16 cellular contexts compared by ENCODE assay signal in genomic region chr21:40844935-40845334, GRCh38. TPM values are rescaled to one million over a fixed set of nuclear protein-coding genes. Genes with fewer than 3 reads are reported as not detected.
"Had no signal": no experiment of that assay in that cellular context is flagged by ENCODE, and none has a peak within 500 bp of the region (broad histone marks: within the 10 kb centered on the region; RNA-seq: fewer than 3 reads in every experiment).

No MANE protein-coding gene starts in this region.

- H3K36me3 ChIP-seq: transverse colon had no signal

- H3K27ac ChIP-seq: skin epidermis, transverse colon had no signal

- H3K36me3 Mint-ChIP-seq: activated naive CD8-positive, alpha-beta T cell treated with anti-CD3 and anti-CD28 coated beads for 36 hours; stimulated activated naive B cell treated with anti-CD40 and anti-IgM and Interleukin-4, amounts not matched to agents 10 μg/mL and 1 μg/mL and 100 μg/mL, for 72 hours had no signal

- FAIRE-seq: endometrium had no signal

- H3K27ac Mint-ChIP-seq: activated CD4-positive, alpha-beta T cell treated with anti-CD3 and anti-CD28 coated beads, Interleukin-2, amount 10 ng/mL, durations not matched to agents 7 days and 5 days; activated naive CD8-positive, alpha-beta T cell treated with anti-CD3 and anti-CD28 coated beads for 36 hours; activated T-helper 1 cell treated with anti-CD3 and anti-CD28 coated beads, Interleukin-12 subunit alpha, Interleukin-12 subunit beta, Interleukin-2, Interleukin-4 antibody, amounts not matched to agents 30 ng/mL and 10 ng/mL and 1 ng/mL, durations not matched to agents 14 hours and 24 hours and 36 hours; nephron; progenitor cell of endocrine pancreas; stimulated activated naive B cell treated with anti-CD40 and anti-IgM and Interleukin-4, amounts not matched to agents 10 μg/mL and 1 μg/mL and 100 μg/mL, for 72 hours had no signal

- H3K9me3 Mint-ChIP-seq: activated CD4-positive, alpha-beta T cell treated with anti-CD3 and anti-CD28 coated beads, Interleukin-2, amount 10 ng/mL, durations not matched to agents 7 days and 5 days; activated naive CD8-positive, alpha-beta T cell treated with anti-CD3 and anti-CD28 coated beads for 36 hours; activated T-helper 1 cell treated with anti-CD3 and anti-CD28 coated beads, Interleukin-12 subunit alpha, Interleukin-12 subunit beta, Interleukin-2, Interleukin-4 antibody, amounts not matched to agents 30 ng/mL and 10 ng/mL and 1 ng/mL, durations not matched to agents 14 hours and 24 hours and 36 hours; nephron; stimulated activated naive B cell treated with anti-CD40 and anti-IgM and Interleukin-4, amounts not matched to agents 10 μg/mL and 1 μg/mL and 100 μg/mL, for 72 hours had no signal

- H3K4me3 ChIP-seq: skin epidermis, transverse colon had no signal

- ATAC-seq: right cardiac atrium; stimulated activated naive B cell treated with anti-CD40 and anti-IgM and Interleukin-4, amounts not matched to agents 10 μg/mL and 1 μg/mL and 100 μg/mL, for 72 hours had no signal

- H3K4me3 Mint-ChIP-seq: activated CD4-positive, alpha-beta T cell treated with anti-CD3 and anti-CD28 coated beads, Interleukin-2, amount 10 ng/mL, durations not matched to agents 7 days and 5 days; activated naive CD8-positive, alpha-beta T cell treated with anti-CD3 and anti-CD28 coated beads for 36 hours; activated T-helper 1 cell treated with anti-CD3 and anti-CD28 coated beads, Interleukin-12 subunit alpha, Interleukin-12 subunit beta, Interleukin-2, Interleukin-4 antibody, amounts not matched to agents 30 ng/mL and 10 ng/mL and 1 ng/mL, durations not matched to agents 14 hours and 24 hours and 36 hours; stimulated activated naive B cell treated with anti-CD40 and anti-IgM and Interleukin-4, amounts not matched to agents 10 μg/mL and 1 μg/mL and 100 μg/mL, for 72 hours had no signal

- H3K4me1 Mint-ChIP-seq: activated CD4-positive, alpha-beta T cell treated with anti-CD3 and anti-CD28 coated beads, Interleukin-2, amount 10 ng/mL, durations not matched to agents 7 days and 5 days; stimulated activated naive B cell treated with anti-CD40 and anti-IgM and Interleukin-4, amounts not matched to agents 10 μg/mL and 1 μg/mL and 100 μg/mL, for 72 hours had no signal

- H3K4me1 ChIP-seq: transverse colon had no signal

- H3K9me3 ChIP-seq: transverse colon had no signal

- DNase-seq: activated CD4-positive, alpha-beta T cell treated with anti-CD3 and anti-CD28 coated beads, Interleukin-2, amount 10 ng/mL, durations not matched to agents 7 days and 5 days; activated naive CD8-positive, alpha-beta T cell treated with anti-CD3 and anti-CD28 coated beads for 36 hours; amygdala; right cardiac atrium; stimulated activated CD4-positive, alpha-beta T cell treated with anti-CD3 and anti-CD28 coated beads, Interleukin-15, amount 100 ng/mL, for 24 hours; stimulated activated CD4-positive, alpha-beta T cell treated with anti-CD3 and anti-CD28 coated beads, Interleukin-4, amount 100 ng/mL, for 1 hour; stimulated activated naive B cell treated with anti-CD40 and anti-IgM and Interleukin-4, amounts not matched to agents 10 μg/mL and 1 μg/mL and 100 μg/mL, for 72 hours; T-helper 9 cell; transverse colon had no signal

RNA-seq across cellular contexts. Expression of gene DSCAM, which starts 2.0 kb away (rescaled TPM):
- total RNA-seq: activated CD4-positive, alpha-beta T cell treated with anti-CD3 and anti-CD28 coated beads, Interleukin-2, amount 10 ng/mL, durations not matched to agents 7 days and 5 days; activated naive CD8-positive, alpha-beta T cell treated with anti-CD3 and anti-CD28 coated beads for 36 hours; activated T-helper 1 cell treated with anti-CD3 and anti-CD28 coated beads, Interleukin-12 subunit alpha, Interleukin-12 subunit beta, Interleukin-2, Interleukin-4 antibody, amounts not matched to agents 30 ng/mL and 10 ng/mL and 1 ng/mL, durations not matched to agents 14 hours and 24 hours and 36 hours; lower leg skin; mesenteric fat pad; right cardiac atrium had no signal
